31 cellular contexts compared by ENCODE assay signal in the genomic region with DNA sequence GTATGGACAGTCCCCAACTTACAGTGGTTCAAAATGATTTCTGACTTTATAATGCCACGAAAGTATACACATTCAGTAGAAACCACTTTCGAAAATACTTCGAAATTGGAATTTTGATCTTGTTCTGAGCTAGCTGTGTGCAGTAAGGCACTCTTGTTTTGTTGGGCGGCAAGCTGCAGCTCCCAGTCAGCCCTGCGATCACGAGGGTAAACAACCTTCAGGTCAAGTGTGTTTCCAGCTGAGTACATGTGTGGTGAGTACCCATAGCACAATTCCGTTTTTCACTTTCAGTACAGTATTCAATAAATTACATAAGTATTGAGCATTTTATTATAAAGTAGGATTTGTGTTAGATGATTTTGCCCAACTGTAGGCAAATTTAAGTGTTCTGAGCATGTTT.
DNase-seq lines count a peak whose midpoint lies in the region; ATAC-seq, FAIRE-seq and TF ChIP-seq lines count a peak whose summit lies in the region.
"Had no signal": no experiment of that assay in that cellular context is flagged by ENCODE, and none has a peak within 500 bp of the region (broad histone marks: within the 10 kb centered on the region; RNA-seq: fewer than 3 reads in every experiment).

No MANE protein-coding gene starts in this region.

- no peaks in the 10 kb centered on the region for H3K27me3 Mint-ChIP-seq in CD4-positive, alpha-beta T cell
- H3K27me3 Mint-ChIP-seq: activated CD4-positive, alpha-beta T cell treated with anti-CD3 and anti-CD28 coated beads for 36 hours; activated naive CD8-positive, alpha-beta T cell treated with anti-CD3 and anti-CD28 coated beads, Interleukin-2, amount 10 ng/mL, durations not matched to agents 7 days and 5 days; T-helper 17 cell had no signal

- no peaks in the 10 kb centered on the region for H3K36me3 Mint-ChIP-seq in CD4-positive, alpha-beta T cell (ENCODE audit: low read depth)
- H3K36me3 Mint-ChIP-seq: activated naive CD8-positive, alpha-beta T cell treated with anti-CD3 and anti-CD28 coated beads, Interleukin-2, amount 10 ng/mL, durations not matched to agents 7 days and 5 days; stimulated activated effector memory CD8-positive, alpha-beta T cell treated with anti-CD3 and anti-CD28 coated beads, Interleukin-12 subunit alpha, Interleukin-12 subunit beta, amount 100 ng/mL, for 72 hours had no signal

- no peaks in the 10 kb centered on the region for H3K4me1 ChIP-seq in GM12878 (ENCODE audit: control insufficient read depth, insufficient read depth, low read length)
- H3K4me1 ChIP-seq: BLaER1 treated with 17β-estradiol and CSF1 and Interleukin-3, amounts not matched to agents 10 nM and 100 nM; Caco-2; heart left ventricle; parathyroid adenoma; right lobe of liver; upper lobe of left lung had no signal

- H3K36me3 ChIP-seq in GM12878 (ENCODE audit: control insufficient read depth in 2 of 2, insufficient read depth in 2 of 2, low read length in 1 of 2) = no peaks in the 10 kb centered on the region
- H3K36me3 ChIP-seq: BLaER1 treated with 17β-estradiol and CSF1 and Interleukin-3, amounts not matched to agents 10 nM and 100 nM; heart left ventricle; right lobe of liver; upper lobe of left lung had no signal

- peaks cover under 1% of the 10 kb centered on the region for H3K9me3 Mint-ChIP-seq in CD4-positive, alpha-beta T cell
- H3K9me3 Mint-ChIP-seq: activated naive CD8-positive, alpha-beta T cell treated with anti-CD3 and anti-CD28 coated beads, Interleukin-2, amount 10 ng/mL, durations not matched to agents 7 days and 5 days; endodermal cell had no signal

- H3K4me3 ChIP-seq in GM12878 = no peak overlapping the region
- H3K4me3 ChIP-seq: BLaER1 treated with 17β-estradiol and CSF1 and Interleukin-3, amounts not matched to agents 10 nM and 100 nM; heart left ventricle; right lobe of liver; upper lobe of left lung had no signal

- no peak overlapping the region for H3K9ac ChIP-seq in GM12878 (ENCODE audit: control insufficient read depth, insufficient read depth, low read length)
- H3K9ac ChIP-seq: BLaER1 treated with 17β-estradiol and CSF1 and Interleukin-3, amounts not matched to agents 10 nM and 100 nM; parathyroid adenoma; SK-N-SH had no signal

- ATAC-seq in GM12878 = peak; percentile 75
- ATAC-seq in GM21423 (IDR thresholded peaks at IDR 0.05; ENCODE audit: unreplicated experiment) = no peak
- no peak for ATAC-seq in CD4-positive, alpha-beta T cell (ENCODE audit: poor library complexity)
- ATAC-seq: activated CD4-positive, alpha-beta T cell treated with anti-CD3 and anti-CD28 coated beads for 36 hours; esophagus mucosa; heart left ventricle; right lobe of liver; stimulated activated effector memory CD8-positive, alpha-beta T cell treated with anti-CD3 and anti-CD28 coated beads, Interleukin-12 subunit alpha, Interleukin-12 subunit beta, amount 100 ng/mL, for 72 hours; T-helper 17 cell had no signal

- no peaks in the 10 kb centered on the region for H4K20me1 ChIP-seq in GM12878 (ENCODE audit: control insufficient read depth, insufficient read depth)
- H4K20me1 ChIP-seq: BLaER1 treated with 17β-estradiol and CSF1 and Interleukin-3, amounts not matched to agents 10 nM and 100 nM had no signal

- CTCF ChIA-PET in GM12878 (lab: Yijun Ruan, JAX) = interaction anchor here (1.3 kb wide), 1 partner anchor 13 kb away, joined by 3 read pairs; no protein-coding TSS in a partner anchor
- CTCF ChIA-PET in CD4-positive, alpha-beta T cell (lab: Charles Lee) = no interaction called here

- TF ChIP-seq EP300 in GM12878 (IDR thresholded peaks at IDR 0.05; ENCODE audit: borderline replicate concordance in 1 of 2, control insufficient read depth in 1 of 2, low read depth in 2 of 2, low read length in 2 of 2) = no peak

- intact Hi-C loops in GM12878 (cut with micrococcal nuclease; ENCODE audit: unreplicated experiment) = no loop called here
- intact Hi-C loops in CD4-positive, alpha-beta T cell (cut with DNase I, micrococcal nuclease) = no loop called here

- in situ Hi-C loops in GM12878 (cut with MboI) = no loop called here

- POLR2A ChIA-PET in GM12878 (lab: Charles Lee) = no interaction called here
- POLR2A ChIA-PET in CD4-positive, alpha-beta T cell (lab: Charles Lee) = no interaction called here

- TF ChIP-seq RAD21 in GM12878 (IDR thresholded peaks at IDR 0.05; ENCODE audit: insufficient read depth, low read depth, low read length) = no peak

- H3K27me3 ChIP-seq in GM12878 (replicated peaks in 1 of 2; ENCODE audit: control insufficient read depth in 2 of 2, insufficient read depth in 2 of 2, low read length in 1 of 2) = no peaks in the 10 kb centered on the region
- no peaks in the 10 kb centered on the region for H3K27me3 ChIP-seq in CD4-positive, alpha-beta T cell (ENCODE audit: control insufficient read depth, insufficient read depth, low read length)
- H3K27me3 ChIP-seq: BLaER1 treated with 17β-estradiol and CSF1 and Interleukin-3, amounts not matched to agents 10 nM and 100 nM; heart left ventricle; right lobe of liver; upper lobe of left lung had no signal

- no peaks in the 10 kb centered on the region for H3K9me3 ChIP-seq in GM12878 (replicated peaks; ENCODE audit: control insufficient read depth, insufficient read depth, low read length)
- H3K9me3 ChIP-seq in CD4-positive, alpha-beta T cell (ENCODE audit: control insufficient read depth, low read length) = no peaks in the 10 kb centered on the region
- H3K9me3 ChIP-seq: BLaER1 treated with 17β-estradiol and CSF1 and Interleukin-3, amounts not matched to agents 10 nM and 100 nM; Caco-2; heart left ventricle; right lobe of liver; SK-N-SH; upper lobe of left lung had no signal

- H2AFZ ChIP-seq in GM12878 (ENCODE audit: control insufficient read depth, low read depth, low read length) = no peak overlapping the region
- H2AFZ ChIP-seq: parathyroid adenoma had no signal

- DNase-seq in DMS53 (lab: John Stamatoyannopoulos, UW) = peak; percentile 75
- peak; percentile 63 to 79 (median 76) for DNase-seq in NCI-H1417 (lab: John Stamatoyannopoulos, UW)
- DNase-seq in NCI-H510A (lab: John Stamatoyannopoulos, UW) = peak; percentile 33
- DNase-seq in GM12878 (ENCODE audit: low read depth, low spot score) = no peak
- no peak for DNase-seq in activated CD4-positive, alpha-beta T cell treated with anti-CD3 and anti-CD28 coated beads, Interleukin-2, amount 50 U/mL, for 1 hour
- no peak for DNase-seq in RKO (ENCODE audit: low spot score)
- no peak for DNase-seq in CD4-positive, alpha-beta T cell
- DNase-seq: activated CD4-positive, alpha-beta T cell treated with anti-CD3 and anti-CD28 coated beads for 36 hours; activated effector memory CD4-positive, alpha-beta T cell treated with Interleukin-2 at 50 U/mL for 16 hours; activated naive CD8-positive, alpha-beta T cell treated with anti-CD3 and anti-CD28 coated beads, Interleukin-2, amount 10 ng/mL, durations not matched to agents 7 days and 5 days; activated T-cell treated with anti-CD3 and anti-CD28 coated beads for 4 hours; Caco-2; caudate nucleus; endodermal cell; foreskin fibroblast; HCEC 1CT; heart left ventricle; kidney glomerular epithelial cell; NCI-H1105 treated with DMSO at 0.1 percent for 48 hours; right lobe of liver; SK-N-SH; stimulated activated CD4-positive, alpha-beta T cell treated with anti-CD3 and anti-CD28 coated beads, Interleukin-4, amount 100 ng/mL, for 24 hours; T-helper 17 cell had no signal

- TF ChIP-seq POLR2A in GM12878 (IDR thresholded peaks at IDR 0.05; ENCODE audit: low read depth, low read length) = no peak

- no peak overlapping the region for H3K4me3 Mint-ChIP-seq in CD4-positive, alpha-beta T cell
- H3K4me3 Mint-ChIP-seq: activated CD4-positive, alpha-beta T cell treated with anti-CD3 and anti-CD28 coated beads for 36 hours; activated naive CD8-positive, alpha-beta T cell treated with anti-CD3 and anti-CD28 coated beads, Interleukin-2, amount 10 ng/mL, durations not matched to agents 7 days and 5 days; endodermal cell; stimulated activated effector memory CD8-positive, alpha-beta T cell treated with anti-CD3 and anti-CD28 coated beads, Interleukin-12 subunit alpha, Interleukin-12 subunit beta, amount 100 ng/mL, for 72 hours; T-helper 17 cell had no signal

- no peaks in the 10 kb centered on the region for H3K79me2 ChIP-seq in GM12878 (ENCODE audit: control insufficient read depth, insufficient read depth, low read length)
- H3K79me2 ChIP-seq: parathyroid adenoma had no signal

- no peak overlapping the region for H3K27ac Mint-ChIP-seq in CD4-positive, alpha-beta T cell
- H3K27ac Mint-ChIP-seq: activated CD4-positive, alpha-beta T cell treated with anti-CD3 and anti-CD28 coated beads for 36 hours; activated naive CD8-positive, alpha-beta T cell treated with anti-CD3 and anti-CD28 coated beads, Interleukin-2, amount 10 ng/mL, durations not matched to agents 7 days and 5 days; endodermal cell; stimulated activated effector memory CD8-positive, alpha-beta T cell treated with anti-CD3 and anti-CD28 coated beads, Interleukin-12 subunit alpha, Interleukin-12 subunit beta, amount 100 ng/mL, for 72 hours; T-helper 17 cell had no signal

- SMC1A ChIA-PET in GM12878 (lab: Charles Lee; ENCODE audit: uncharacterized antibody, unreplicated experiment) = interaction anchor here (0.6 to 1.7 kb wide), 3 partner anchors 13 to 422 kb away, joined by 3 to 4 read pairs (median 3); no protein-coding TSS in a partner anchor

- no TSS peak for BruUV-seq in GM12878 (replicated peaks; lab: Mats Ljungman, UMichigan)

- H3K27ac ChIP-seq in GM12878 (ENCODE audit: control insufficient read depth, insufficient read depth) = no peak overlapping the region
- no peak overlapping the region for H3K27ac ChIP-seq in CD4-positive, alpha-beta T cell (ENCODE audit: low read depth, low read length)
- H3K27ac ChIP-seq: BLaER1 treated with 17β-estradiol and CSF1 and Interleukin-3, amounts not matched to agents 10 nM and 100 nM; heart left ventricle; parathyroid adenoma; right lobe of liver; RWPE1; upper lobe of left lung had no signal

- no peak for FAIRE-seq in GM12878 (lab: Jason Lieb, UNC)
- FAIRE-seq: astrocyte had no signal

- H3K4me1 Mint-ChIP-seq in CD4-positive, alpha-beta T cell (ENCODE audit: low read depth) = no peaks in the 10 kb centered on the region
- H3K4me1 Mint-ChIP-seq: activated CD4-positive, alpha-beta T cell treated with anti-CD3 and anti-CD28 coated beads for 36 hours; activated naive CD8-positive, alpha-beta T cell treated with anti-CD3 and anti-CD28 coated beads, Interleukin-2, amount 10 ng/mL, durations not matched to agents 7 days and 5 days; stimulated activated effector memory CD8-positive, alpha-beta T cell treated with anti-CD3 and anti-CD28 coated beads, Interleukin-12 subunit alpha, Interleukin-12 subunit beta, amount 100 ng/mL, for 72 hours; T-helper 17 cell had no signal

- RAD21 ChIA-PET in GM12878 (lab: Charles Lee; ENCODE audit: unreplicated experiment) = no interaction called here

- TF ChIP-seq CTCF in GM12878 (IDR thresholded peaks at IDR 0.05 in 2 of 3, conservative IDR thresholded peaks at IDR 0.05 in 1 of 3; ENCODE audit: control insufficient read depth in 2 of 3, extremely low read depth in 1 of 3, insufficient read depth in 1 of 3, low read depth in 3 of 3, low read length in 3 of 3) = no peak
- TF ChIP-seq CTCF in CD4-positive, alpha-beta T cell (IDR thresholded peaks at IDR 0.05) = no peak

- H3K4me2 ChIP-seq in GM12878 (ENCODE audit: control insufficient read depth, insufficient read depth) = no peak overlapping the region
- H3K4me2 ChIP-seq: BLaER1 treated with 17β-estradiol and CSF1 and Interleukin-3, amounts not matched to agents 10 nM and 100 nM; SK-N-SH had no signal

- WGBS in GM12878 (ENCODE audit: insufficient coverage, insufficient replicate concordance, low lambda C conversion rate, missing lambda C conversion rate) = 13% methylated on average over 7 of the region's 7 CpGs

Comparison
In these comparisons a context has a peak if more than half of its experiments do, and no peak if none do; other contexts are left out.
1. DNase-seq: peak in DMS53 (single experiment), NCI-H1417 (3 of 3) and NCI-H510A (single experiment); none in GM12878 (single experiment), activated CD4-positive, alpha-beta T cell treated with anti-CD3 and anti-CD28 coated beads, Interleukin-2, amount 50 U/mL, for 1 hour (single experiment), RKO (single experiment) and CD4-positive, alpha-beta T cell (0 of 10).